In genomic region chr19:10333758-10334339, GRCh38 we compare ENCODE assay signal across 8 cellular contexts. TPM values are rescaled to one million over a fixed set of nuclear protein-coding genes. Genes with fewer than 3 reads are reported as not detected.
DNase-seq lines count a peak whose midpoint lies in the region; ATAC-seq and TF ChIP-seq lines count a peak whose summit lies in the region.

No MANE protein-coding gene starts in this region.

- no peak overlapping the region for H2AFZ ChIP-seq in OCI-LY7 (ENCODE audit: low read length)

- peak overlapping the region; percentile 82 for H3K27ac ChIP-seq in OCI-LY7 (ENCODE audit: low read depth, low read length, poor library complexity, severe bottlenecking)

- H3K27me3 Mint-ChIP-seq in osteocyte (ENCODE audit: unreplicated experiment), result no peaks in the 10 kb centered on the region

- TF ChIP-seq CTCF in OCI-LY7 (conservative IDR thresholded peaks at IDR 0.05; ENCODE audit: low read length), result no peak
- TF ChIP-seq CTCF in epithelial cell of esophagus (IDR thresholded peaks at IDR 0.05; ENCODE audit: insufficient read depth, low read depth, low read length, missing control alignments), result no peak
- no peak for TF ChIP-seq CTCF in osteocyte (IDR thresholded peaks at IDR 0.05)

- H3K36me3 Mint-ChIP-seq in osteocyte (ENCODE audit: unreplicated experiment), result peaks cover 7% of the 10 kb centered on the region

- peaks cover 30% of the 10 kb centered on the region for H3K79me2 ChIP-seq in OCI-LY7 (ENCODE audit: insufficient read depth, low read depth, low read length)

- POLR2A ChIA-PET in OCI-LY7 (lab: Charles Lee), result interaction anchor here (0.5 to 1.6 kb wide), 11 partner anchors 8 to 138 kb away, joined by 3 to 7 read pairs (median 4); partner anchors contain the start of genes ICAM1 and TYK2

- peak overlapping the region; percentile 95 for H3K4me3 Mint-ChIP-seq in osteocyte (ENCODE audit: unreplicated experiment)

- ATAC-seq in GM19452 (IDR thresholded peaks at IDR 0.05; ENCODE audit: unreplicated experiment), result peak; percentile 6

- H3K9me2 ChIP-seq in OCI-LY7 (ENCODE audit: insufficient read depth, low read length), result no peaks in the 10 kb centered on the region

- H3K4me2 ChIP-seq in OCI-LY7 (ENCODE audit: low read length), result peak overlapping the region; percentile 76

- H3K9me3 ChIP-seq in OCI-LY7 (ENCODE audit: low read length), result no peaks in the 10 kb centered on the region

- H3K4me1 Mint-ChIP-seq in osteocyte (ENCODE audit: unreplicated experiment), result peaks cover 25% of the 10 kb centered on the region

- H3K4me3 ChIP-seq in OCI-LY7 (ENCODE audit: low read depth, low read length, poor library complexity, severe bottlenecking) (peak overlapping the region; percentile 83), epithelial cell of esophagus (ENCODE audit: low read length) (peak overlapping the region; percentile 61)

- intact Hi-C loops in OCI-LY7 (cut with micrococcal nuclease; ENCODE audit: unreplicated experiment), result loop anchor here (2.0 to 10.0 kb wide), 3 partner anchors 47 to 231 kb away; partner anchors contain the start of genes CDKN2D, KRI1 and TYK2
- intact Hi-C loops in posterior vena cava (cut with DNase I), result no loop called here

- H3K27ac Mint-ChIP-seq in osteocyte (ENCODE audit: unreplicated experiment), result peak overlapping the region; percentile 99

- peaks cover 12% of the 10 kb centered on the region for H4K20me1 ChIP-seq in OCI-LY7 (ENCODE audit: insufficient read depth, low read length)

- H3K4me1 ChIP-seq in OCI-LY7 (ENCODE audit: insufficient read depth, low read length, poor library complexity, severe bottlenecking), result peaks cover 36% of the 10 kb centered on the region

- no peaks in the 10 kb centered on the region for H3K9me3 Mint-ChIP-seq in osteocyte (ENCODE audit: unreplicated experiment)

- BruUV-seq in OCI-LY7 (replicated peaks; lab: Mats Ljungman, UMichigan), result TSS peak; percentile 82

- no peak for DNase-seq in OCI-LY7 (ENCODE audit: low spot score)
- no peak for DNase-seq in epithelial cell of esophagus (ENCODE audit: low read depth)
- no peak for DNase-seq in osteocyte (ENCODE audit: extremely low spot score, unreplicated experiment)
- no peak for DNase-seq in NK-92 treated with Interleukin-12 subunit alpha and Interleukin-12 subunit beta, amount 100 ng/mL, for 24 hours (lab: John Stamatoyannopoulos, UW)
- no peak for DNase-seq in stimulated activated CD4-positive, alpha-beta T cell treated with anti-CD3 and anti-CD28 coated beads, Interleukin-12 subunit alpha, Interleukin-12 subunit beta, amount 100 ng/mL, for 4 hours
- no peak for DNase-seq in hepatic stellate cell (ENCODE audit: low spot score)
- DNase-seq in posterior vena cava (ENCODE audit: low spot score), result no peak

- CTCF ChIA-PET in OCI-LY7 (lab: Charles Lee; ENCODE audit: unreplicated experiment), result interaction anchor here (0.5 to 1.1 kb wide), 5 partner anchors 15 to 435 kb away, joined by 3 to 11 read pairs (median 6); partner anchors contain the start of gene TYK2

- H3K36me3 ChIP-seq in OCI-LY7 (ENCODE audit: insufficient read depth, low read length), result peaks cover 36% of the 10 kb centered on the region

RNA-seq across cellular contexts. Expression of gene RAVER1, which starts 0.5 kb away (rescaled TPM):
- total RNA-seq in OCI-LY7 (2014; rRNA removed; shearing (Covaris generic)), result 21.6 and 35.7 TPM in 2 replicates
- 90.7 and 95.8 TPM in 2 replicates for total RNA-seq in OCI-LY7 (2022)
- 36.8 and 45.8 TPM in 2 replicates for total RNA-seq in osteocyte
- 10 to 100 TPM; 17.5 to 19.0 TPM for total RNA-seq in posterior vena cava

RNA-seq across cellular contexts. Expression of gene ICAM3, which starts 5.6 kb away (rescaled TPM):
- 63.7 and 66.0 TPM in 2 replicates for total RNA-seq in OCI-LY7 (2014; rRNA removed; shearing (Covaris generic))
- total RNA-seq in OCI-LY7 (2022), result 76.4 and 82.0 TPM in 2 replicates
- 7.2 and 9.8 TPM in 2 replicates for total RNA-seq in osteocyte
- 10 to 100 TPM in 1 of 2 donors, 1 to 10 TPM in 1; 7.9 to 10.6 TPM for total RNA-seq in posterior vena cava

RNA-seq across cellular contexts. Expression of gene FDX2, which starts 18.0 kb away (rescaled TPM):
- 17.2 and 28.8 TPM in 2 replicates for total RNA-seq in OCI-LY7 (2014; rRNA removed; shearing (Covaris generic))
- total RNA-seq in OCI-LY7 (2022), result 10.4 and 17.1 TPM in 2 replicates
- total RNA-seq in osteocyte, result 21.5 and 27.4 TPM in 2 replicates
- 10 to 100 TPM; 10.2 to 11.4 TPM for total RNA-seq in posterior vena cava

RNA-seq across cellular contexts. Expression of gene ZGLP1, which starts 24.2 kb away (rescaled TPM):
- total RNA-seq in OCI-LY7 (2014; rRNA removed; shearing (Covaris generic)), result 2.3 and 8.8 TPM in 2 replicates
- total RNA-seq in OCI-LY7 (2022) (5.4 and 5.7 TPM in 2 replicates), osteocyte (6.8 and 7.6 TPM in 2 replicates), posterior vena cava (1 to 10 TPM; 1.1 to 1.2 TPM)

RNA-seq across cellular contexts. Expression of gene ICAM5, which starts 44.1 kb away (rescaled TPM):
- total RNA-seq in OCI-LY7 (2014; rRNA removed; shearing (Covaris generic)), result 2.7 and 6.4 TPM in 2 replicates
- total RNA-seq in OCI-LY7 (2022), result 10.8 and 12.6 TPM in 2 replicates
- 1.7 and 2.0 TPM in 2 replicates for total RNA-seq in osteocyte
- total RNA-seq in posterior vena cava, result under 1 TPM; 0.33 to 0.83 TPM
